ENCODE assay signal across 1 cellular context in genomic region chr15:67095834-67096366, GRCh38.
TF ChIP-seq lines count a peak whose summit lies in the region.

No MANE protein-coding gene starts in this region.

TF ChIP-seq in IMR-90, 13 proteins besides CTCF, POLR2A, EP300 and RAD21:
- TF ChIP-seq MXI1 (IDR thresholded peaks at IDR 0.05; ENCODE audit: borderline replicate concordance, low read depth, low read length) (no peak), FOS (IDR thresholded peaks at IDR 0.05; ENCODE audit: low read depth, low read length) (no peak), NFE2L2 (IDR thresholded peaks at IDR 0.05; ENCODE audit: low read depth, low read length) (no peak), ELK1 (IDR thresholded peaks at IDR 0.05; ENCODE audit: borderline replicate concordance, low read depth, low read length) (no peak), MAFK (IDR thresholded peaks at IDR 0.05; ENCODE audit: low read depth, low read length) (no peak)
TF ChIP-seq in IMR-90: peak in this region for 0.
